11 cellular contexts compared by ENCODE assay signal in the genomic region with DNA sequence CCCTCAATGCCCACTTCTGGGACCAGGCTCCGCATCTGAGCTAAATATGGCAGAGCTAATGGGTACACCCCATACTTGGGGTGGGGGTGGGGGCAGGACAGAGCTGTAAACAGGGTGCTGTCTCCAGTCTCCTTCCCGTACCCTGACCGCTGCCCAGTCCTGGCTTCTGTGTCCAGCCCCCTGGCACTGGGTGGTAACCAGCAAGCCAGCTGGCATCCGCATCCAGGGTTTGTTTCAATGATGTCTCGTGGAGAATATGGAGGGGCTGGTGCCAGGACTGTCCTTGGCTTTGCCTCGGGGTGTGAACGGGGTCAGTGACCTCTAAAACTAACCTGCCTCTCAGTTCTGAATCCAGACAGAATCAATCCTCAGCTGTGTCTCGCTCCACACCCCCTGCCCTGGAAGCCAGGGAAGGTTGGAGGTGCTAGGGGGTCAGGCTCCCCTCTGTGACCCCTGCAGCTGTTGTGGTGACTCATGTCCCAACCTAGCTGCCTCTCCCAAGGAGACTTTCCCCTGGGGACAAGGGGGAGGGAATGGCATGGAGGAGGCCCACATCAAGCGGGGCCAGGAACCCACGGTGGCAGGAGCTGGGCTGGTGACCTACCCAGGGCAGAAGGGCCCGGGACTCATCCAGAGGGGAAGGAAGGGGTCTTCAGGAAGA. TPM values are rescaled to one million over a fixed set of nuclear protein-coding genes. Genes with fewer than 3 reads are reported as not detected.
DNase-seq lines count a peak whose midpoint lies in the region; ATAC-seq, FAIRE-seq and TF ChIP-seq lines count a peak whose summit lies in the region.
"Had no signal": no experiment of that assay in that cellular context is flagged by ENCODE, and none has a peak within 500 bp of the region (broad histone marks: within the 10 kb centered on the region; RNA-seq: fewer than 3 reads in every experiment).

No MANE protein-coding gene starts in this region.

- H3K27ac Mint-ChIP-seq in CD4-positive, alpha-beta T cell: no peak overlapping the region

- CTCF ChIA-PET in CD4-positive, alpha-beta T cell (lab: Charles Lee): interaction anchor here (1.2 to 3.4 kb wide), 5 partner anchors 13 to 292 kb away, joined by 3 to 21 read pairs (median 4); no protein-coding TSS in a partner anchor

- no peak overlapping the region for H3K4me3 ChIP-seq in RWPE2 (ENCODE audit: severe bottlenecking)

- intact Hi-C loops in CD4-positive, alpha-beta T cell (cut with DNase I, micrococcal nuclease): loop anchor here in 1 of 2 experiments (2.0 to 5.0 kb wide), 2 partner anchors 44 to 86 kb away; no protein-coding TSS in a partner anchor
- intact Hi-C loops in left cardiac atrium (cut with DNase I): no loop called here

- peaks cover 15% of the 10 kb centered on the region for H3K27me3 ChIP-seq in CD4-positive, alpha-beta T cell (ENCODE audit: control insufficient read depth, insufficient read depth, low read length)
- H3K27me3 ChIP-seq in RWPE2 (ENCODE audit: insufficient read depth, poor library complexity, severe bottlenecking): peaks cover 4% of the 10 kb centered on the region

- POLR2A ChIA-PET in CD4-positive, alpha-beta T cell (lab: Charles Lee): interaction anchor here (0.9 to 2.6 kb wide), 3 partner anchors 12 to 21 kb away, joined by 3 to 10 read pairs (median 3); a partner anchor contains a TSS

- FAIRE-seq in H54 (lab: Jason Lieb, UNC): no peak
- FAIRE-seq: bronchial epithelial cell had no signal

- ATAC-seq in CD4-positive, alpha-beta T cell (ENCODE audit: poor library complexity): no peak
- no peak for ATAC-seq in RWPE2 (ENCODE audit: low read depth)
- ATAC-seq in left cardiac atrium: peak; percentile 30 to 56

- H3K27ac ChIP-seq in CD4-positive, alpha-beta T cell (ENCODE audit: low read depth, low read length): no peak overlapping the region
- H3K27ac ChIP-seq in RWPE2 (ENCODE audit: poor library complexity, severe bottlenecking): no peak overlapping the region

- H3K36me3 ChIP-seq in RWPE2 (ENCODE audit: low read depth): no peaks in the 10 kb centered on the region

- no peaks in the 10 kb centered on the region for H3K9me3 Mint-ChIP-seq in CD4-positive, alpha-beta T cell

- H3K27me3 Mint-ChIP-seq in CD4-positive, alpha-beta T cell: peaks cover 30% of the 10 kb centered on the region

- peaks cover 19% of the 10 kb centered on the region for H3K36me3 Mint-ChIP-seq in CD4-positive, alpha-beta T cell (ENCODE audit: low read depth)

- peak overlapping the region; percentile 65 for H3K4me3 Mint-ChIP-seq in CD4-positive, alpha-beta T cell

- no peak for DNase-seq in CD4-positive, alpha-beta T cell
- DNase-seq in RWPE2 (ENCODE audit: low spot score): peak; percentile 51
- DNase-seq in left cardiac atrium: peak; percentile 76
- peak; percentile 49 for DNase-seq in pons (ENCODE audit: low spot score)
- no peak for DNase-seq in NCI-H2107 treated with DMSO at 0.1 percent for 48 hours (lab: John Stamatoyannopoulos, UW; ENCODE audit: unreplicated experiment)
- no peak for DNase-seq in H54 (ENCODE audit: insufficient read length, low spot score)
- no peak for DNase-seq in activated gamma-delta T cell (lab: John Stamatoyannopoulos, UW)
- no peak for DNase-seq in activated naive CD4-positive, alpha-beta T cell treated with Interleukin-2 at 50 U/mL for 16 hours
- DNase-seq: KG1; NK-92 treated with Interleukin-12 subunit alpha and Interleukin-12 subunit beta, amount 100 ng/mL, for 24 hours had no signal

- no peak for TF ChIP-seq POLR2A in H54 (IDR thresholded peaks at IDR 0.05; ENCODE audit: low read depth, low read length)

- no peaks in the 10 kb centered on the region for H3K4me1 ChIP-seq in RWPE2 (ENCODE audit: insufficient read depth, poor library complexity, severe bottlenecking)

- H3K4me1 Mint-ChIP-seq in CD4-positive, alpha-beta T cell (ENCODE audit: low read depth): peaks cover 7% of the 10 kb centered on the region

- no peak for TF ChIP-seq CTCF in CD4-positive, alpha-beta T cell (IDR thresholded peaks at IDR 0.05)
- no peak for TF ChIP-seq CTCF in RWPE2 (IDR thresholded peaks at IDR 0.05; ENCODE audit: poor library complexity, severe bottlenecking)

- H3K9me3 ChIP-seq in CD4-positive, alpha-beta T cell (ENCODE audit: control insufficient read depth, low read length): no peaks in the 10 kb centered on the region
- H3K9me3 ChIP-seq in RWPE2 (ENCODE audit: severe bottlenecking): no peaks in the 10 kb centered on the region

RNA-seq across cellular contexts. Expression of a gene that starts 1.5 kb away (rescaled TPM):
- total RNA-seq in CD4-positive, alpha-beta T cell: under 1 TPM in 1 of 2 experiments, not detected in 1; 0.47 TPM
- 10 to 100 TPM in 1 of 2 donors, 1 to 10 TPM in 1; 9.7 to 11.2 TPM for total RNA-seq in left cardiac atrium
- total RNA-seq: bronchial epithelial cell had no signal

RNA-seq across cellular contexts. Expression of a gene that starts 1.6 kb away (rescaled TPM):
- 1 to 10 TPM; 6.4 TPM for total RNA-seq in CD4-positive, alpha-beta T cell
- 1,000 to 10,000 TPM; 1,910 to 2,797 TPM for total RNA-seq in left cardiac atrium
- total RNA-seq: bronchial epithelial cell had no signal

RNA-seq across cellular contexts. Expression of a gene that starts 21.1 kb away (rescaled TPM):
- total RNA-seq in CD4-positive, alpha-beta T cell: 10 to 100 TPM; 26.1 to 30.7 TPM
- 10 to 100 TPM in 1 of 2 donors, 1 to 10 TPM in 1; 9.7 to 18.1 TPM for total RNA-seq in left cardiac atrium

RNA-seq across cellular contexts. Expression of a gene that starts 29.8 kb away (rescaled TPM):
- total RNA-seq in CD4-positive, alpha-beta T cell: 10 to 100 TPM; 96.5 to 99.9 TPM
- 10 to 100 TPM; 22.8 to 24.8 TPM for total RNA-seq in left cardiac atrium

RNA-seq across cellular contexts. Expression of a gene that starts 33.1 kb away (rescaled TPM):
- total RNA-seq in CD4-positive, alpha-beta T cell: 1 to 10 TPM; 2.4 to 4.6 TPM
- total RNA-seq in left cardiac atrium: 10 to 100 TPM; 72.7 to 78.5 TPM

Comparison
In these comparisons a context has a peak if more than half of its experiments do, and no peak if none do; other contexts are left out.
1. ATAC-seq: peak in left cardiac atrium (2 of 2); none in CD4-positive, alpha-beta T cell (single experiment) and RWPE2 (single experiment).
2. DNase-seq: peak in RWPE2 (single experiment), left cardiac atrium (single experiment) and pons (single experiment); none in CD4-positive, alpha-beta T cell (0 of 10), NCI-H2107 treated with DMSO at 0.1 percent for 48 hours (single experiment), H54 (single experiment), activated gamma-delta T cell (single experiment) and activated naive CD4-positive, alpha-beta T cell treated with Interleukin-2 at 50 U/mL for 16 hours (single experiment).
3. RNA of a gene that starts 1.5 kb away (total RNA-seq): 9.7 to 11.2 TPM in left cardiac atrium; 0.47 TPM in CD4-positive, alpha-beta T cell; every median in the first group is over 4 times any median in the second.
4. RNA of a gene that starts 1.6 kb away (total RNA-seq): 1,910 to 2,797 TPM in left cardiac atrium; 6.4 TPM in CD4-positive, alpha-beta T cell; every median in the first group is over 100 times any median in the second.